9 cellular contexts compared by ENCODE assay signal in the genomic region with DNA sequence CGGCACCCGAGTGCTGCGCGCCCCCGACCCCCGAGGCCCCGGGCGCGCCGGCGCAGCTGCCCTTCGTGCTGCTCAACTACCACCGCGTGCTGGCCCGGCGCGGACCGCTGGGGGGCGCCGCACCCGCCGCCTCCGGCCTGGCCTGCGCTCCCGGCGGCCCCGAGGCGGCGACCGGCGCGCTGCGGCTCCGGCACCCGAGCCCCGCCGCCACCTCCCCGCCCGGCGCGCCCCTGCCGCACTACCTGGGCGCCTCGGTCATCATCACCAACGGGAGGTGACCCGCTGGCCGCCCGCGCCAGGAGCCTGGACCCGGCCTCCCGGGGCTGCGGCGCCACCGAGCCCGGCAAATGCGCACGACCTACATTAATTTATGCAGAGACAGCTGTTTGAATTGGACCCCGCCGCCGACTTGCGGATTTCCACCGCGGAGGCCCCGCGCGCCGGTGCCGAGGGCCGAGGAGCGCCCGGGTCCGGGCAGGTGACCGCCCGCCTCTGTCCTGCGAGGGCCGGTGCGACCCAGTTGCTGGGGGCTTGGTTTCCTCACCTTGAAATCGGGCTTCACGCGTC. TPM values are rescaled to one million over a fixed set of nuclear protein-coding genes. Genes with fewer than 3 reads are reported as not detected.
DNase-seq lines count a peak whose midpoint lies in the region; ATAC-seq, FAIRE-seq and TF ChIP-seq lines count a peak whose summit lies in the region.
"Had no signal": no experiment of that assay in that cellular context is flagged by ENCODE, and none has a peak within 500 bp of the region (broad histone marks: within the 10 kb centered on the region; RNA-seq: fewer than 3 reads in every experiment).

No MANE protein-coding gene starts in this region.

- TF ChIP-seq CTCF in brain (conservative IDR thresholded peaks at IDR 0.05) (no peak), keratinocyte (optimal IDR thresholded peaks at IDR 0.05 in 1 of 3, IDR thresholded peaks at IDR 0.05 in 1 of 3, conservative IDR thresholded peaks at IDR 0.05 in 1 of 3; ENCODE audit: extremely low read depth in 1 of 3, insufficient read depth in 2 of 3, low read length in 3 of 3) (peak in 2 of 3 experiments; percentile 33 to 72)

- no peak overlapping the region for H2AFZ ChIP-seq in keratinocyte (ENCODE audit: control insufficient read depth, low read length)

- no peaks in the 10 kb centered on the region for H3K9me1 ChIP-seq in keratinocyte (ENCODE audit: control insufficient read depth, extremely low read depth, insufficient read depth, low read length)

- peak overlapping the region; percentile 10 for H3K9ac ChIP-seq in keratinocyte (ENCODE audit: control insufficient read depth, extremely low read depth, insufficient read depth, low read length)

- H3K4me1 Mint-ChIP-seq in brain: peaks cover 52% of the 10 kb centered on the region

- peaks cover 3% of the 10 kb centered on the region for H3K4me1 ChIP-seq in keratinocyte (ENCODE audit: control insufficient read depth, extremely low read depth, insufficient read depth, low read length)

- no peak overlapping the region for H3K27ac Mint-ChIP-seq in brain
- H3K27ac Mint-ChIP-seq: CD4-positive, CD25-positive, alpha-beta regulatory T cell had no signal

- no peak for ATAC-seq in GM18498 (IDR thresholded peaks at IDR 0.05; ENCODE audit: unreplicated experiment)

- H3K9me3 ChIP-seq in keratinocyte (ENCODE audit: control insufficient read depth, low read depth, low read length): no peaks in the 10 kb centered on the region

- H3K27me3 Mint-ChIP-seq in brain: peaks cover 69% of the 10 kb centered on the region

- peaks cover 4% of the 10 kb centered on the region for H3K36me3 Mint-ChIP-seq in brain

- no peaks in the 10 kb centered on the region for H4K20me1 ChIP-seq in keratinocyte (ENCODE audit: control insufficient read depth, extremely low read depth, insufficient read depth, low read length)

- peaks cover 38% of the 10 kb centered on the region for H3K27me3 ChIP-seq in keratinocyte (ENCODE audit: control insufficient read depth, extremely low read depth, insufficient read depth, low read length)

- peaks cover 0 to 3% (median 0%) of the 10 kb centered on the region in 5 experiments for H3K9me3 Mint-ChIP-seq in brain

- FAIRE-seq in keratinocyte (lab: Jason Lieb, UNC): no peak

- H3K4me2 ChIP-seq in keratinocyte (ENCODE audit: control insufficient read depth, extremely low read depth, insufficient read depth, low read depth, low read length): peak overlapping the region; percentile 57

- peak; percentile 32 for DNase-seq in NCI-H345 (lab: John Stamatoyannopoulos, UW)
- DNase-seq in NCI-H345 treated with DMSO at 0.1 percent for 48 hours (lab: John Stamatoyannopoulos, UW; ENCODE audit: unreplicated experiment): no peak
- DNase-seq in NCI-H748 treated with DMSO at 0.1 percent for 48 hours (lab: John Stamatoyannopoulos, UW): peak; percentile 29
- DNase-seq in keratinocyte (ENCODE audit: low read depth, low spot score): no peak
- DNase-seq in stimulated activated CD4-positive, alpha-beta T cell treated with anti-CD3 and anti-CD28 coated beads, Interleukin-2, amount 100 ng/mL, for 24 hours: peak; percentile 40 to 72
- no peak for DNase-seq in RKO (ENCODE audit: low spot score)

- peak overlapping the region; percentile 71 to 79 (median 76) for H3K4me3 Mint-ChIP-seq in brain

- dilution Hi-C loops in keratinocyte (cut with MboI; ENCODE audit: extremely low pct_ligation_motif_present, low sequenced_read_pairs): no loop called here

- H3K27ac ChIP-seq in keratinocyte (ENCODE audit: control insufficient read depth, insufficient read depth, low read length): no peak overlapping the region

- H3K36me3 ChIP-seq in keratinocyte (ENCODE audit: control insufficient read depth in 2 of 2, extremely low read depth in 1 of 2, insufficient read depth in 2 of 2, low read length in 2 of 2): no peaks in the 10 kb centered on the region

- no peaks in the 10 kb centered on the region for H3K79me2 ChIP-seq in keratinocyte (ENCODE audit: control insufficient read depth, insufficient read depth, low read length)

- peak overlapping the region; percentile 20 to 29 (median 22) for H3K4me3 ChIP-seq in keratinocyte (ENCODE audit: control insufficient read depth in 2 of 3, extremely low read depth in 1 of 3, insufficient read depth in 2 of 3, low read depth in 1 of 3, low read length in 3 of 3)

RNA-seq across cellular contexts. Expression of a gene that starts 49.0 kb away (rescaled TPM):
- polyA plus RNA-seq in brain (ENCODE audit: insufficient read depth, low read depth, low replicate concordance): 0.34 TPM
- polyA plus RNA-seq in keratinocyte: 0.03 to 0.05 TPM in 2 of 3 replicates, not detected in the other
- polyA plus RNA-seq in keratinocyte (2011; ENCODE audit: low read depth): not detected
- polyA plus RNA-seq in keratinocyte (2011; cell fraction: cytosol; rRNA removed): 0.01 and 0.06 TPM in 2 replicates
- 0.11 and 0.16 TPM in 2 replicates for polyA plus RNA-seq in keratinocyte (2011; cell fraction: nucleus; rRNA removed)
- 0.05 and 0.18 TPM in 2 replicates for polyA plus RNA-seq in keratinocyte (2012; ENCODE audit: low replicate concordance)
- not detected in 3 replicates for polyA minus RNA-seq in keratinocyte
- polyA minus RNA-seq in keratinocyte (2011; cell fraction: cytosol; rRNA and poly(A)+ RNA removed): not detected
- polyA minus RNA-seq in keratinocyte (2011; cell fraction: nucleus; rRNA and poly(A)+ RNA removed): not detected in 2 replicates

Comparison
In these comparisons a context has a peak if more than half of its experiments do, and no peak if none do; other contexts are left out.
1. DNase-seq: peak in NCI-H345 (single experiment), NCI-H748 treated with DMSO at 0.1 percent for 48 hours (single experiment) and stimulated activated CD4-positive, alpha-beta T cell treated with anti-CD3 and anti-CD28 coated beads, Interleukin-2, amount 100 ng/mL, for 24 hours (2 of 2); none in NCI-H345 treated with DMSO at 0.1 percent for 48 hours (single experiment), keratinocyte (single experiment) and RKO (single experiment).
2. CTCF ChIP-seq: peak in keratinocyte (2 of 3); none in brain (0 of 2).